Comparison of ENCODE assay signal across 26 cellular contexts in the genomic region with DNA sequence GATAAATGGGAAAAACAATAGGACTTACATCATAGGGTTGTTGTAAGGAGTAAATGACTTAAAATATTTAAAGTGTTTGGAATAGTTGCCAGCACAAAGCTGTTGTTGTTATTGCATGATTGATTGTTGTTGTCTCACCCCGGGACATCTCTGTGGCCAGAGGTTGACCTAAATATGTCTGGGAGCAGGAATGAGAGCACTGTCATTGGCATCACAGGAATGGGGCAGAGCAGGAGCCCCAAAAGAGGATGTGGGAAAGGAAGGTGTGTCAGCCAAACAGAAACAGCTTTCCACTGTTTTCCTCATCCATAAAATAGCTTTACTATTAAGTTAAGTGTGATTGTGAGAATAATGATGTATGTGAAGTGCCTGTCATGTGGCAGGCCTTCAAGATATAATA.
A peak's percentile ranks its signal among the peaks of the same experiment; 100 is the strongest.
DNase-seq lines count a peak whose midpoint lies in the region; ATAC-seq, FAIRE-seq and TF ChIP-seq lines count a peak whose summit lies in the region.
"Had no signal": no experiment of that assay in that cellular context is flagged by ENCODE, and none has a peak within 500 bp of the region (broad histone marks: within the 10 kb centered on the region; RNA-seq: fewer than 3 reads in every experiment).

No MANE protein-coding gene starts in this region.

- no peak for TF ChIP-seq RAD21 in HepG2 (CRISPR knock-in tag; IDR thresholded peaks at IDR 0.05)

- in situ Hi-C loops in HepG2 (cut with HindIII; ENCODE audit: extremely low pct_ligation_motif_present, low pct_unique_long_range_greater_than_20kb) = no loop called here

- no peaks in the 10 kb centered on the region for H3K27me3 Mint-ChIP-seq in endodermal cell (ENCODE audit: insufficient read depth)
- H3K27me3 Mint-ChIP-seq: CD4-positive, CD25-positive, alpha-beta regulatory T cell had no signal

- peaks cover 2% of the 10 kb centered on the region for H3K36me3 Mint-ChIP-seq in endodermal cell (ENCODE audit: low read depth)
- H3K36me3 Mint-ChIP-seq: CD4-positive, CD25-positive, alpha-beta regulatory T cell had no signal

- H3K9ac ChIP-seq in endodermal cell (ENCODE audit: extremely low read depth, low read length, poor library complexity, severe bottlenecking) = no peak overlapping the region
- H3K9ac ChIP-seq in mesendoderm (ENCODE audit: low read length) = no peak overlapping the region
- no peak overlapping the region for H3K9ac ChIP-seq in HepG2 (ENCODE audit: insufficient read depth, low read depth, low read length)
- H3K9ac ChIP-seq: BLaER1 had no signal

- H3K56ac ChIP-seq in mesendoderm (ENCODE audit: low read length) = no peak overlapping the region

- H3K4me2 ChIP-seq in mesendoderm (ENCODE audit: low read length) (no peak overlapping the region), HepG2 (ENCODE audit: low read depth, low read length) (no peak overlapping the region)
- H3K4me2 ChIP-seq: BLaER1, PC-9 had no signal

- no peak for TF ChIP-seq EP300 in HepG2 (IDR thresholded peaks at IDR 0.05; ENCODE audit: low read depth in 2 of 2, low read length in 2 of 2)
- TF ChIP-seq EP300 in HepG2 (CRISPR knock-in tag; IDR thresholded peaks at IDR 0.05; ENCODE audit: borderline replicate concordance) = no peak

- no peak overlapping the region for H2AK5ac ChIP-seq in mesendoderm (ENCODE audit: low read length)

- peak overlapping the region; percentile 69 for H2BK120ac ChIP-seq in mesendoderm (ENCODE audit: low read depth, low read length)

- H4K8ac ChIP-seq in mesendoderm (ENCODE audit: low read depth, low read length) = no peak overlapping the region

- H3K9me3 ChIP-seq in endodermal cell (ENCODE audit: control insufficient read depth, low read length) (no peaks in the 10 kb centered on the region), HepG2 (ENCODE audit: low read length) (no peaks in the 10 kb centered on the region), right cardiac atrium (ENCODE audit: control insufficient read depth, low read length) (no peaks in the 10 kb centered on the region)
- H3K9me3 ChIP-seq: BLaER1, SJCRH30 had no signal

- H3K79me2 ChIP-seq in mesendoderm (ENCODE audit: control insufficient read depth, insufficient read depth, low read length) = no peaks in the 10 kb centered on the region
- no peaks in the 10 kb centered on the region for H3K79me2 ChIP-seq in HepG2 (ENCODE audit: insufficient read depth, low read length)

- no peak overlapping the region for H3K27ac Mint-ChIP-seq in endodermal cell
- H3K27ac Mint-ChIP-seq: CD4-positive, CD25-positive, alpha-beta regulatory T cell had no signal

- no peak overlapping the region for H3K18ac ChIP-seq in mesendoderm (ENCODE audit: low read length)

- no peak overlapping the region for H3K23ac ChIP-seq in mesendoderm (ENCODE audit: low read length)

- no peak overlapping the region for H2BK15ac ChIP-seq in mesendoderm (replicated peaks; ENCODE audit: low read depth)

- no peaks in the 10 kb centered on the region for H3K79me1 ChIP-seq in mesendoderm (ENCODE audit: low read length)

- peak overlapping the region; percentile 47 for H2BK5ac ChIP-seq in mesendoderm (ENCODE audit: low read length)

- H3K4me1 Mint-ChIP-seq in endodermal cell = peaks cover 27% of the 10 kb centered on the region
- H3K4me1 Mint-ChIP-seq: CD4-positive, CD25-positive, alpha-beta regulatory T cell had no signal

- DNase-seq in A172 (ENCODE audit: low spot score) (peak; percentile 13), HCEC 1CT (peak; percentile 68), endodermal cell (peak; percentile 57), mesendoderm (peak; percentile 36), HepG2 (ENCODE audit: low spot score) (no peak), DMS114 treated with DMSO at 0.1 percent for 48 hours (lab: John Stamatoyannopoulos, UW; ENCODE audit: unreplicated experiment) (no peak), right cardiac atrium (no peak)
- no peak for DNase-seq in stimulated activated CD4-positive, alpha-beta T cell treated with anti-CD3 and anti-CD28 coated beads, Interleukin-4, amount 100 ng/mL, for 24 hours
- DNase-seq: 8988T; CD4-positive, CD25-positive, alpha-beta regulatory T cell; GOT3; Kasumi-1; NCI-H1105 treated with DMSO at 0.1 percent for 48 hours; NCI-H146; NCI-H1930; NCI-H2107; NCI-H446 treated with DMSO at 0.1 percent for 48 hours; NCI-H526; NCI-H82; NK-92 treated with Interleukin-12 subunit alpha and Interleukin-12 subunit beta, amount 100 ng/mL, for 24 hours; PC-9; SJCRH30 had no signal

- intact Hi-C loops in HepG2 (cut with micrococcal nuclease; ENCODE audit: unreplicated experiment) (no loop called here), right cardiac atrium (cut with DNase I) (no loop called here)

- POLR2A ChIA-PET in HepG2 (lab: Yijun Ruan, JAX) = no interaction called here

- H3K4me3 Mint-ChIP-seq in endodermal cell = no peak overlapping the region
- H3K4me3 Mint-ChIP-seq: CD4-positive, CD25-positive, alpha-beta regulatory T cell had no signal

- WGBS in endodermal cell (ENCODE audit: insufficient coverage in 1 of 2, insufficient read length in 1 of 2), 2 experiments = 84 to 100% methylated on average over 1 of the region's 1 CpG
- no CpG with 5 or more reads among the region's 1 CpG for WGBS in mesendoderm (ENCODE audit: extremely low coverage, insufficient coverage, low lambda C conversion rate)
- 0% methylated on average over 1 of the region's 1 CpG for WGBS in HepG2 (ENCODE audit: low lambda C conversion rate)
- WGBS in right cardiac atrium = 65% methylated on average over 1 of the region's 1 CpG

- TF ChIP-seq POLR2A in HepG2 (IDR thresholded peaks at IDR 0.05; ENCODE audit: insufficient read depth in 1 of 2, low read depth in 2 of 2, low read length in 2 of 2) = no peak

- H3K27ac ChIP-seq in endodermal cell (ENCODE audit: low read depth, low read length) = no peak overlapping the region
- peak overlapping the region; percentile 62 for H3K27ac ChIP-seq in mesendoderm (ENCODE audit: low read depth, low read length)
- H3K27ac ChIP-seq in HepG2 (ENCODE audit: extremely low read length, insufficient read depth, low read length) = no peak overlapping the region
- H3K27ac ChIP-seq in right cardiac atrium (ENCODE audit: low read length) = no peak overlapping the region
- H3K27ac ChIP-seq: BLaER1, PC-9, SJCRH30 had no signal

- no TSS peak for BruUV-seq in HepG2 (replicated peaks; lab: Mats Ljungman, UMichigan)

- H3K4ac ChIP-seq in mesendoderm (ENCODE audit: low read depth, low read length) = peak overlapping the region; percentile 24

- CTCF ChIA-PET in HepG2 (lab: Yijun Ruan, JAX; ENCODE audit: low intra/inter-chr PET ratio, low total read pairs) = no interaction called here

- H3K9me3 Mint-ChIP-seq in endodermal cell = no peaks in the 10 kb centered on the region

- H3K4me3 ChIP-seq in endodermal cell (ENCODE audit: low read length) (no peak overlapping the region), mesendoderm (ENCODE audit: low read length) (no peak overlapping the region), HepG2 (replicated peaks in 1 of 3; ENCODE audit: insufficient read depth in 1 of 3, low read depth in 2 of 3, low read length in 3 of 3) (no peak overlapping the region), right cardiac atrium (ENCODE audit: low read length) (no peak overlapping the region)
- H3K4me3 ChIP-seq: BLaER1, K562, PC-9, SJCRH30 had no signal

- no peaks in the 10 kb centered on the region for H4K20me1 ChIP-seq in HepG2 (ENCODE audit: insufficient read depth, low read length)
- H4K20me1 ChIP-seq: BLaER1 had no signal

- no peaks in the 10 kb centered on the region for H3K36me3 ChIP-seq in endodermal cell (ENCODE audit: control insufficient read depth, insufficient read depth, low read length)
- H3K36me3 ChIP-seq in mesendoderm (ENCODE audit: control insufficient read depth, insufficient read depth, low read length) = no peaks in the 10 kb centered on the region
- no peaks in the 10 kb centered on the region for H3K36me3 ChIP-seq in HepG2 (replicated peaks in 1 of 2; ENCODE audit: control insufficient read depth in 1 of 2, insufficient read depth in 2 of 2, low read length in 2 of 2)
- H3K36me3 ChIP-seq: BLaER1, SJCRH30 had no signal

- H3K27me3 ChIP-seq in endodermal cell (ENCODE audit: control insufficient read depth, insufficient read depth, low read length, poor library complexity, severe bottlenecking) (no peaks in the 10 kb centered on the region), mesendoderm (ENCODE audit: insufficient read depth, low read length, poor library complexity) (no peaks in the 10 kb centered on the region), HepG2 (ENCODE audit: control insufficient read depth in 1 of 2, insufficient read depth in 2 of 2, low read length in 2 of 2) (no peaks in the 10 kb centered on the region), right cardiac atrium (ENCODE audit: control insufficient read depth, insufficient read depth) (no peaks in the 10 kb centered on the region)
- H3K27me3 ChIP-seq: BLaER1, SJCRH30 had no signal

- H3K4me1 ChIP-seq in endodermal cell (ENCODE audit: control insufficient read depth, insufficient read depth, low read length) (peaks cover 3% of the 10 kb centered on the region), mesendoderm (ENCODE audit: control insufficient read depth, low read depth, low read length) (peaks cover 2% of the 10 kb centered on the region), HepG2 (ENCODE audit: insufficient read depth, low read length) (no peaks in the 10 kb centered on the region), right cardiac atrium (ENCODE audit: control insufficient read depth, insufficient read depth, low read length) (no peaks in the 10 kb centered on the region)
- H3K4me1 ChIP-seq: BLaER1, SJCRH30 had no signal

- ATAC-seq in HepG2 (no peak), right cardiac atrium (no peak)
- ATAC-seq: HCT116, K562, Right ventricle myocardium inferior had no signal

- H2AFZ ChIP-seq in HepG2 (ENCODE audit: low read length) = no peak overlapping the region
- H2AFZ ChIP-seq: PC-9 had no signal

- TF ChIP-seq CTCF in endodermal cell (conservative IDR thresholded peaks at IDR 0.05) (no peak), HepG2 (CRISPR knock-in tag; IDR thresholded peaks at IDR 0.05) (no peak)

- H4K5ac ChIP-seq in mesendoderm (ENCODE audit: low read length) = no peak overlapping the region

- no peak for FAIRE-seq in HepG2 (lab: Jason Lieb, UNC)
- FAIRE-seq: K562 had no signal

Comparison
In these comparisons a context has a peak if more than half of its experiments do, and no peak if none do; other contexts are left out.
1. DNase-seq: peak in A172 (single experiment), HCEC 1CT (single experiment), endodermal cell (single experiment) and mesendoderm (single experiment); none in HepG2 (single experiment), DMS114 treated with DMSO at 0.1 percent for 48 hours (single experiment), stimulated activated CD4-positive, alpha-beta T cell treated with anti-CD3 and anti-CD28 coated beads, Interleukin-4, amount 100 ng/mL, for 24 hours (single experiment) and right cardiac atrium (0 of 3).